ENCODE assay signal across 1 cellular context in genomic region chr9:135966916-135967260, GRCh38.
TF ChIP-seq lines count a peak whose summit lies in the region.

No MANE protein-coding gene starts in this region.

TF ChIP-seq in WTC11, 78 proteins besides CTCF, POLR2A, EP300 and RAD21:
- peak; percentile 15; the same call in 1 of the 2 replicates for TF ChIP-seq FOXP1 (CRISPR knock-in tag; IDR thresholded peaks at IDR 0.05; ENCODE audit: borderline replicate concordance)
